1 cellular context compared by ENCODE assay signal in genomic region chr17:7844292-7845154, GRCh38.
TF ChIP-seq lines count a peak whose summit lies in the region.

No MANE protein-coding gene starts in this region.

TF ChIP-seq in endothelial cell of umbilical vein, 7 proteins besides CTCF, POLR2A, EP300 and RAD21:
- TF ChIP-seq POLR2AphosphoS5 (IDR thresholded peaks at IDR 0.05; ENCODE audit: insufficient read depth, low read depth, low read length) (peak; percentile 39), EZH2 (IDR thresholded peaks at IDR 0.05; ENCODE audit: borderline replicate concordance, low read depth, low read length, severe bottlenecking) (no peak), GATA2 (IDR thresholded peaks at IDR 0.05; ENCODE audit: insufficient read depth, insufficient read length, low read depth, low read length) (no peak)
TF ChIP-seq in endothelial cell of umbilical vein: peak in this region for 1.
